9 cellular contexts compared by ENCODE assay signal in genomic region chr17:50057521-50057991, GRCh38. TPM values are rescaled to one million over a fixed set of nuclear protein-coding genes. Genes with fewer than 3 reads are reported as not detected.
DNase-seq lines count a peak whose midpoint lies in the region; ATAC-seq and TF ChIP-seq lines count a peak whose summit lies in the region.
"Had no signal": no experiment of that assay in that cellular context is flagged by ENCODE, and none has a peak within 500 bp of the region (broad histone marks: within the 10 kb centered on the region; RNA-seq: fewer than 3 reads in every experiment).

No MANE protein-coding gene starts in this region.

- CTCF ChIA-PET in activated B cell treated with CpG ODN at 0.5 μM for 24 hours (lab: Charles Lee), result interaction anchor here (0.8 to 1.8 kb wide), 2 partner anchors 17 to 37 kb away, joined by 3 to 9 read pairs; no protein-coding TSS in a partner anchor

- peaks cover 19% of the 10 kb centered on the region for H3K27me3 ChIP-seq in GM23338 (ENCODE audit: insufficient read depth)
- H3K27me3 ChIP-seq in right atrium auricular region, result no peaks in the 10 kb centered on the region

- peak overlapping the region; percentile 58 for H3K4me3 ChIP-seq in GM23338
- H3K4me3 ChIP-seq in right atrium auricular region, result peak overlapping the region; percentile 75 to 84
- H3K4me3 ChIP-seq in skeletal muscle cell (ENCODE audit: low read depth, low read length), result peak overlapping the region; percentile 78

- no peaks in the 10 kb centered on the region for H3K9me3 ChIP-seq in right atrium auricular region

- H3K27ac ChIP-seq in GM23338 (ENCODE audit: low read depth), result no peak overlapping the region
- peak overlapping the region; percentile 92 to 96 for H3K27ac ChIP-seq in right atrium auricular region

- H3K9me3 Mint-ChIP-seq in GM23338 (no peaks in the 10 kb centered on the region), activated B cell treated with CpG ODN at 0.5 μM for 24 hours (no peaks in the 10 kb centered on the region)

- peaks cover 35% of the 10 kb centered on the region for H3K4me1 Mint-ChIP-seq in GM23338
- peaks cover 22% of the 10 kb centered on the region for H3K4me1 Mint-ChIP-seq in activated B cell treated with CpG ODN at 0.5 μM for 24 hours

- H3K4me2 ChIP-seq in GM23338, result peak overlapping the region; percentile 84

- peaks cover 14% of the 10 kb centered on the region; the same call in 1 of the 2 replicates for H3K4me1 ChIP-seq in GM23338 (ENCODE audit: insufficient read depth)
- H3K4me1 ChIP-seq in right atrium auricular region, result peaks cover 0 to 88% of the 10 kb centered on the region in 2 donors

- H3K36me3 ChIP-seq in GM23338 (ENCODE audit: insufficient read depth) (no peaks in the 10 kb centered on the region), right atrium auricular region (no peaks in the 10 kb centered on the region)

- H3K27me3 Mint-ChIP-seq in GM23338 (ENCODE audit: insufficient read depth, low read depth, poor library complexity) (peaks cover 47% of the 10 kb centered on the region), activated B cell treated with CpG ODN at 0.5 μM for 24 hours (peaks cover 18% of the 10 kb centered on the region)

- peaks cover 18% of the 10 kb centered on the region for H3F3A ChIP-seq in GM23338 (replicated peaks; ENCODE audit: low read depth)

- H3K27ac Mint-ChIP-seq in GM23338, result no peak overlapping the region
- H3K27ac Mint-ChIP-seq in activated B cell treated with CpG ODN at 0.5 μM for 24 hours, result no peak overlapping the region

- H4K20me1 ChIP-seq in GM23338 (replicated peaks; ENCODE audit: insufficient read depth), result no peaks in the 10 kb centered on the region

- no peaks in the 10 kb centered on the region for H3K9me2 ChIP-seq in GM23338 (ENCODE audit: insufficient read depth)

- intact Hi-C loops in activated B cell treated with CpG ODN at 0.5 μM for 24 hours (cut with micrococcal nuclease), result loop anchor here (2.0 kb wide), 2 partner anchors 29 to 37 kb away; partner anchors contain the start of gene PDK2

- no peak for DNase-seq in GM23338 (ENCODE audit: low spot score)
- DNase-seq in activated B cell treated with CpG ODN at 0.5 μM for 24 hours, result no peak
- no peak for DNase-seq in right atrium auricular region (ENCODE audit: low spot score)
- no peak for DNase-seq in skeletal muscle cell (ENCODE audit: low read depth)
- no peak for DNase-seq in H4 (ENCODE audit: low spot score)
- DNase-seq in NCI-H146 (lab: John Stamatoyannopoulos, UW), result no peak
- DNase-seq: NCI-H82 had no signal

- H2AFZ ChIP-seq in GM23338, result no peak overlapping the region

- H3K4me3 Mint-ChIP-seq in GM23338, result peak overlapping the region; percentile 85
- H3K4me3 Mint-ChIP-seq in activated B cell treated with CpG ODN at 0.5 μM for 24 hours, result peak overlapping the region; percentile 91

- POLR2A ChIA-PET in activated B cell treated with CpG ODN at 0.5 μM for 24 hours (lab: Charles Lee), result no interaction called here

- TF ChIP-seq CTCF in GM23338 (conservative IDR thresholded peaks at IDR 0.05; ENCODE audit: low read depth in 2 of 2) (no peak), activated B cell treated with CpG ODN at 0.5 μM for 24 hours (IDR thresholded peaks at IDR 0.05) (no peak), right atrium auricular region (IDR thresholded peaks at IDR 0.05) (no peak)

- no peaks in the 10 kb centered on the region for H3K79me2 ChIP-seq in GM23338 (replicated peaks; ENCODE audit: insufficient read depth)

- ATAC-seq in GM23338 (no peak), activated B cell treated with CpG ODN at 0.5 μM for 24 hours (ENCODE audit: low read depth) (no peak), GM19351 (IDR thresholded peaks at IDR 0.05; ENCODE audit: unreplicated experiment) (no peak), GM19395 (IDR thresholded peaks at IDR 0.05; ENCODE audit: unreplicated experiment) (no peak)

- H3K36me3 Mint-ChIP-seq in GM23338 (ENCODE audit: low read depth) (peaks cover 4% of the 10 kb centered on the region; the same call in 1 of the 3 replicates), activated B cell treated with CpG ODN at 0.5 μM for 24 hours (ENCODE audit: low read depth) (no peaks in the 10 kb centered on the region)

TF ChIP-seq in GM23338, 12 proteins besides CTCF, POLR2A, EP300 and RAD21 (continues in another document):
- TF ChIP-seq NANOG (IDR thresholded peaks at IDR 0.05; ENCODE audit: borderline replicate concordance) (no peak), ETS1 (IDR thresholded peaks at IDR 0.05) (no peak), ZNF114 (CRISPR knock-in tag; IDR thresholded peaks at IDR 0.05) (no peak), EZH2phosphoT487 (IDR thresholded peaks at IDR 0.05; ENCODE audit: unreplicated experiment) (no peak), STAT1 (IDR thresholded peaks at IDR 0.05; ENCODE audit: unreplicated experiment) (no peak), CREB1 (CRISPR knock-in tag; IDR thresholded peaks at IDR 0.05; ENCODE audit: low read depth) (no peak)
- TF ChIP-seq, protein P1, sequence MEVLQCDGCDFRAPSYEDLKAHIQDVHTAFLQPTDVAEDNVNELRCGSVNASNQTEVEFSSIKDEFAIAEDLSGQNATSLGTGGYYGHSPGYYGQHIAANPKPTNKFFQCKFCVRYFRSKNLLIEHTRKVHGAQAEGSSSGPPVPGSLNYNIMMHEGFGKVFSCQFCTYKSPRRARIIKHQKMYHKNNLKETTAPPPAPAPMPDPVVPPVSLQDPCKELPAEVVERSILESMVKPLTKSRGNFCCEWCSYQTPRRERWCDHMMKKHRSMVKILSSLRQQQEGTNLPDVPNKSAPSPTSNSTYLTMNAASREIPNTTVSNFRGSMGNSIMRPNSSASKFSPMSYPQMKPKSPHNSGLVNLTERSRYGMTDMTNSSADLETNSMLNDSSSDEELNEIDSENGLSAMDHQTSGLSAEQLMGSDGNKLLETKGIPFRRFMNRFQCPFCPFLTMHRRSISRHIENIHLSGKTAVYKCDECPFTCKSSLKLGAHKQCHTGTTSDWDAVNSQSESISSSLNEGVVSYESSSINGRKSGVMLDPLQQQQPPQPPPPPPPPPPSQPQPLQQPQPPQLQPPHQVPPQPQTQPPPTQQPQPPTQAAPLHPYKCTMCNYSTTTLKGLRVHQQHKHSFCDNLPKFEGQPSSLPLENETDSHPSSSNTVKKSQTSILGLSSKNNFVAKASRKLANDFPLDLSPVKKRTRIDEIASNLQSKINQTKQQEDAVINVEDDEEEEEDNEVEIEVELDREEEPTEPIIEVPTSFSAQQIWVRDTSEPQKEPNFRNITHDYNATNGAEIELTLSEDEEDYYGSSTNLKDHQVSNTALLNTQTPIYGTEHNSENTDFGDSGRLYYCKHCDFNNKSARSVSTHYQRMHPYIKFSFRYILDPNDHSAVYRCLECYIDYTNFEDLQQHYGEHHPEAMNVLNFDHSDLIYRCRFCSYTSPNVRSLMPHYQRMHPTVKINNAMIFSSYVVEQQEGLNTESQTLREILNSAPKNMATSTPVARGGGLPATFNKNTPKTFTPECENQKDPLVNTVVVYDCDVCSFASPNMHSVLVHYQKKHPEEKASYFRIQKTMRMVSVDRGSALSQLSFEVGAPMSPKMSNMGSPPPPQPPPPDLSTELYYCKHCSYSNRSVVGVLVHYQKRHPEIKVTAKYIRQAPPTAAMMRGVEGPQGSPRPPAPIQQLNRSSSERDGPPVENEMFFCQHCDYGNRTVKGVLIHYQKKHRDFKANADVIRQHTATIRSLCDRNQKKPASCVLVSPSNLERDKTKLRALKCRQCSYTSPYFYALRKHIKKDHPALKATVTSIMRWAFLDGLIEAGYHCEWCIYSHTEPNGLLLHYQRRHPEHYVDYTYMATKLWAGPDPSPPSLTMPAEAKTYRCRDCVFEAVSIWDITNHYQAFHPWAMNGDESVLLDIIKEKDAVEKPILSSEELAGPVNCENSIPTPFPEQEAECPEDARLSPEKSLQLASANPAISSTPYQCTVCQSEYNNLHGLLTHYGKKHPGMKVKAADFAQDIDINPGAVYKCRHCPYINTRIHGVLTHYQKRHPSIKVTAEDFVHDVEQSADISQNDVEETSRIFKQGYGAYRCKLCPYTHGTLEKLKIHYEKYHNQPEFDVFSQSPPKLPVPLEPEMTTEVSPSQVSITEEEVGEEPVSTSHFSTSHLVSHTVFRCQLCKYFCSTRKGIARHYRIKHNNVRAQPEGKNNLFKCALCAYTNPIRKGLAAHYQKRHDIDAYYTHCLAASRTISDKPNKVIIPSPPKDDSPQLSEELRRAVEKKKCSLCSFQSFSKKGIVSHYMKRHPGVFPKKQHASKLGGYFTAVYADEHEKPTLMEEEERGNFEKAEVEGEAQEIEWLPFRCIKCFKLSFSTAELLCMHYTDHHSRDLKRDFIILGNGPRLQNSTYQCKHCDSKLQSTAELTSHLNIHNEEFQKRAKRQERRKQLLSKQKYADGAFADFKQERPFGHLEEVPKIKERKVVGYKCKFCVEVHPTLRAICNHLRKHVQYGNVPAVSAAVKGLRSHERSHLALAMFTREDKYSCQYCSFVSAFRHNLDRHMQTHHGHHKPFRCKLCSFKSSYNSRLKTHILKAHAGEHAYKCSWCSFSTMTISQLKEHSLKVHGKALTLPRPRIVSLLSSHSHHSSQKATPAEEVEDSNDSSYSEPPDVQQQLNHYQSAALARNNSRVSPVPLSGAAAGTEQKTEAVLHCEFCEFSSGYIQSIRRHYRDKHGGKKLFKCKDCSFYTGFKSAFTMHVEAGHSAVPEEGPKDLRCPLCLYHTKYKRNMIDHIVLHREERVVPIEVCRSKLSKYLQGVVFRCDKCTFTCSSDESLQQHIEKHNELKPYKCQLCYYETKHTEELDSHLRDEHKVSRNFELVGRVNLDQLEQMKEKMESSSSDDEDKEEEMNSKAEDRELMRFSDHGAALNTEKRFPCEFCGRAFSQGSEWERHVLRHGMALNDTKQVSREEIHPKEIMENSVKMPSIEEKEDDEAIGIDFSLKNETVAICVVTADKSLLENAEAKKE (CRISPR knock-in tag; IDR thresholded peaks at IDR 0.05), result no peak

RNA-seq across cellular contexts. Expression of gene ITGA3, which starts 1.6 kb away (rescaled TPM):
- 23.2 and 28.3 TPM in 2 replicates for total RNA-seq in GM23338 (2014; rRNA removed; shearing (Covaris generic))
- polyA plus RNA-seq in GM23338 (2016; fragmentation: Nextera tagmentation; extraction: Ambion mirVana), result 9.6 and 11.0 TPM in 2 replicates
- total RNA-seq in activated B cell treated with CpG ODN at 0.5 μM for 24 hours, result 7.7 and 9.8 TPM in 2 replicates
- total RNA-seq in right atrium auricular region, result 10 to 100 TPM; 29.5 to 61.8 TPM
- 106 and 129 TPM in 2 replicates for total RNA-seq in H4 (2014; rRNA removed; shearing (Covaris generic))

RNA-seq across cellular contexts. Expression of gene PDK2, which starts 37.6 kb away (rescaled TPM):
- 11.4 and 15.9 TPM in 2 replicates for total RNA-seq in GM23338 (2014; rRNA removed; shearing (Covaris generic))
- polyA plus RNA-seq in GM23338 (2016; fragmentation: Nextera tagmentation; extraction: Ambion mirVana), result 12.0 and 13.2 TPM in 2 replicates
- total RNA-seq in activated B cell treated with CpG ODN at 0.5 μM for 24 hours (15.9 and 16.2 TPM in 2 replicates), right atrium auricular region (100 to 1,000 TPM; 186 to 214 TPM)
- total RNA-seq in H4 (2014; rRNA removed; shearing (Covaris generic)), result 37.6 and 41.2 TPM in 2 replicates
